ENCODE assay signal across 8 cellular contexts in the genomic region with DNA sequence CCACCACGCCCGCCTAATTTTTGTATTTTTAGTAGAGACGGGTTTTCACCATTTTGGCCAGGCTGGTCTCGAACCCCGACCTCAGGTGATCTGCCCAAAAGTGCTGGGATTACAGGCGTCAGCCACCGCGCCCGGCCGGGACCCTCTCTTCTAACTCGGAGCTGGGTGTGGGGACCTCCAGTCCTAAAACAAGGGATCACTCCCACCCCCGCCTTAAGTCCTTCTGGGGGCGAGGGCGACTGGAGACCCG. TPM values are rescaled to one million over a fixed set of nuclear protein-coding genes. Genes with fewer than 3 reads are reported as not detected.
A peak's percentile ranks its signal among the peaks of the same experiment; 100 is the strongest.
DNase-seq lines count a peak whose midpoint lies in the region; ATAC-seq, FAIRE-seq and TF ChIP-seq lines count a peak whose summit lies in the region.
"Not testable (repeated sequence)": the region's sequence is repeated elsewhere in the genome, so short reads cannot be mapped to it uniquely, and the experiment has no call there.

No MANE protein-coding gene starts in this region.

- in situ Hi-C loops in HepG2 (cut with HindIII; ENCODE audit: extremely low pct_ligation_motif_present, low pct_unique_long_range_greater_than_20kb) = not testable (repeated sequence)

- peak overlapping the region; percentile 96 for H2AK5ac ChIP-seq in trophoblast cell (ENCODE audit: low read length)

- H3K79me1 ChIP-seq in trophoblast cell (ENCODE audit: low read length) = peaks cover 37% of the 10 kb centered on the region

- not testable (repeated sequence) for DNase-seq in GM06990 (ENCODE audit: extremely low read depth, insufficient read length); SK-N-MC (ENCODE audit: low read depth, low spot score); adipocyte (ENCODE audit: low read depth); epithelial cell of prostate (ENCODE audit: low read depth, low spot score); HepG2 (ENCODE audit: low spot score); tibial nerve (ENCODE audit: low spot score in 2 of 2)
- peak in 1 of 2 donors; percentile 67 for DNase-seq in trophoblast cell

- not testable (repeated sequence) for H3K23ac ChIP-seq in trophoblast cell (ENCODE audit: low read length)

- H3K27ac ChIP-seq in SK-N-MC (peak overlapping the region; percentile 98), epithelial cell of prostate (peak overlapping the region; percentile 100), HepG2 (ENCODE audit: extremely low read length, insufficient read depth, low read length) (peak overlapping the region; percentile 97), trophoblast cell (ENCODE audit: low read depth, low read length) (peak overlapping the region; percentile 91), tibial nerve (peak overlapping the region; percentile 95 to 99 (median 98))

- H3K79me2 ChIP-seq in HepG2 (ENCODE audit: insufficient read depth, low read length) (peaks cover 52% of the 10 kb centered on the region), trophoblast cell (ENCODE audit: control insufficient read depth, insufficient read depth, low read length, poor library complexity) (peaks cover 37% of the 10 kb centered on the region)

- H4K8ac ChIP-seq in trophoblast cell (ENCODE audit: low read depth, low read length) = peak overlapping the region; percentile 80

- H3K4me1 ChIP-seq in adipocyte (ENCODE audit: control insufficient read depth, insufficient read depth, low read length) = peaks cover 50% of the 10 kb centered on the region
- H3K4me1 ChIP-seq in HepG2 (ENCODE audit: insufficient read depth, low read length) = peaks cover 64% of the 10 kb centered on the region
- H3K4me1 ChIP-seq in trophoblast cell (ENCODE audit: control insufficient read depth in 1 of 2, insufficient read depth in 2 of 2, low read length in 2 of 2) = peaks cover 16 to 24% of the 10 kb centered on the region in 2 experiments
- peaks cover 0 to 74% (median 43%) of the 10 kb centered on the region in 4 donors for H3K4me1 ChIP-seq in tibial nerve

- H3K4ac ChIP-seq in trophoblast cell (ENCODE audit: low read depth, low read length) = peak overlapping the region; percentile 89

- peaks cover 43% of the 10 kb centered on the region for H4K20me1 ChIP-seq in HepG2 (ENCODE audit: insufficient read depth, low read length)

- H3K9me3 ChIP-seq in SK-N-MC (ENCODE audit: low read depth, low read length); adipocyte (ENCODE audit: control insufficient read depth, low read length); HepG2 (ENCODE audit: low read length); trophoblast cell (ENCODE audit: insufficient read depth, low read depth, low read length); tibial nerve: not testable (repeated sequence)

- H4K91ac ChIP-seq in trophoblast cell (ENCODE audit: low read depth, low read length) = peak overlapping the region; percentile 93

- H2BK5ac ChIP-seq in trophoblast cell (ENCODE audit: low read depth, low read length, poor library complexity) = peak overlapping the region; percentile 97

- H3K4me3 ChIP-seq in GM06990 (replicated peaks; ENCODE audit: low read depth, low read length) = peak overlapping the region; percentile 89
- peak overlapping the region; percentile 96 for H3K4me3 ChIP-seq in SK-N-MC
- H3K4me3 ChIP-seq in adipocyte (ENCODE audit: low read length) = peak overlapping the region; percentile 91
- peak overlapping the region; percentile 81 to 93 (median 93) for H3K4me3 ChIP-seq in HepG2 (replicated peaks in 1 of 3; ENCODE audit: insufficient read depth in 1 of 3, low read depth in 2 of 3, low read length in 3 of 3)
- H3K4me3 ChIP-seq in trophoblast cell (ENCODE audit: low read depth, low read length) = peak overlapping the region; percentile 84
- peak overlapping the region; percentile 58 to 77 (median 71) for H3K4me3 ChIP-seq in tibial nerve

- H3K14ac ChIP-seq in trophoblast cell (ENCODE audit: low read length) = peak overlapping the region; percentile 96

- CTCF ChIA-PET in HepG2 (lab: Yijun Ruan, JAX; ENCODE audit: low intra/inter-chr PET ratio, low total read pairs) = not testable (repeated sequence)

- H3K36me3 ChIP-seq in GM06990 (ENCODE audit: control insufficient read depth, insufficient read depth, low read length); tibial nerve: not testable (repeated sequence)
- H3K36me3 ChIP-seq in SK-N-MC (ENCODE audit: insufficient read depth, low read length) (peaks cover 42% of the 10 kb centered on the region), adipocyte (ENCODE audit: control insufficient read depth, insufficient read depth, low read length, severe bottlenecking) (peaks cover 24% of the 10 kb centered on the region), HepG2 (replicated peaks in 1 of 2; ENCODE audit: control insufficient read depth in 1 of 2, insufficient read depth in 2 of 2, low read length in 2 of 2) (peaks cover 5 to 16% of the 10 kb centered on the region in 2 experiments; a peak in 4 of 5 replicates), trophoblast cell (ENCODE audit: control insufficient read depth in 1 of 2, insufficient read depth in 2 of 2, low read length in 2 of 2) (peaks cover 14 to 22% of the 10 kb centered on the region in 2 experiments)

- H3K18ac ChIP-seq in trophoblast cell (ENCODE audit: low read length) = peak overlapping the region; percentile 96

- H2BK12ac ChIP-seq in trophoblast cell (ENCODE audit: low read length) = peak overlapping the region; percentile 76

- TF ChIP-seq CTCF in GM06990 (IDR thresholded peaks at IDR 0.05; ENCODE audit: insufficient read depth, low read length, poor library complexity, severe bottlenecking); HepG2 (CRISPR knock-in tag; IDR thresholded peaks at IDR 0.05); tibial nerve (IDR thresholded peaks at IDR 0.05): not testable (repeated sequence)

- H4K12ac ChIP-seq in trophoblast cell (ENCODE audit: low read depth, low read length) = peak overlapping the region; percentile 43

- TF ChIP-seq RAD21 in HepG2 (CRISPR knock-in tag; IDR thresholded peaks at IDR 0.05) = peak; percentile 45; the same call in 1 of the 2 replicates

- FAIRE-seq in HepG2 (lab: Jason Lieb, UNC) = not testable (repeated sequence)

- POLR2A ChIA-PET in HepG2 (lab: Yijun Ruan, JAX) = interaction anchor here (1.2 to 2.5 kb wide), 6 partner anchors 23 to 254 kb away, joined by 3 to 8 read pairs (median 4); a partner anchor contains a TSS

- H3K9ac ChIP-seq in SK-N-MC (ENCODE audit: insufficient read length) (peak overlapping the region; percentile 98), adipocyte (ENCODE audit: low read length) (peak overlapping the region; percentile 96), HepG2 (ENCODE audit: insufficient read depth, low read depth, low read length) (peak overlapping the region; percentile 98), trophoblast cell (ENCODE audit: low read length) (peak overlapping the region; percentile 95)

- not testable (repeated sequence) for BruUV-seq in HepG2 (replicated peaks; lab: Mats Ljungman, UMichigan)

- 0% methylated on average over 3 of the region's 15 CpGs for WGBS in HepG2 (ENCODE audit: low lambda C conversion rate)
- no CpG with 5 or more reads among the region's 15 CpGs for WGBS in trophoblast cell (ENCODE audit: extremely low coverage, insufficient coverage, insufficient read length)
- WGBS in tibial nerve, 2 donors = 0 to 1% methylated on average over 11 to 14 of the region's 15 CpGs

- H3K4me2 ChIP-seq in HepG2 (ENCODE audit: low read depth, low read length) = peak overlapping the region; percentile 86
- peak overlapping the region; percentile 72 for H3K4me2 ChIP-seq in trophoblast cell (ENCODE audit: low read length)

- peak overlapping the region; percentile 95 for H2BK120ac ChIP-seq in trophoblast cell (ENCODE audit: insufficient read depth, low read length, poor library complexity)

- not testable (repeated sequence) for TF ChIP-seq POLR2A in HepG2 (IDR thresholded peaks at IDR 0.05; ENCODE audit: insufficient read depth in 1 of 2, low read depth in 2 of 2, low read length in 2 of 2); tibial nerve (IDR thresholded peaks at IDR 0.05)

- not testable (repeated sequence) for TF ChIP-seq EP300 in HepG2 (IDR thresholded peaks at IDR 0.05; ENCODE audit: low read depth in 2 of 2, low read length in 2 of 2); HepG2 (CRISPR knock-in tag; IDR thresholded peaks at IDR 0.05; ENCODE audit: borderline replicate concordance); tibial nerve (IDR thresholded peaks at IDR 0.05)

- not testable (repeated sequence) for H3K27me3 ChIP-seq in GM06990 (replicated peaks; ENCODE audit: control insufficient read depth, insufficient read depth, low read length); adipocyte (replicated peaks; ENCODE audit: control insufficient read depth, insufficient read depth, low read length); HepG2 (ENCODE audit: control insufficient read depth in 1 of 2, insufficient read depth in 2 of 2, low read length in 2 of 2); trophoblast cell (ENCODE audit: insufficient read depth, low read length); tibial nerve

- ATAC-seq in HG03139 (IDR thresholded peaks at IDR 0.05; ENCODE audit: unreplicated experiment) = peak; percentile 2
- ATAC-seq in HepG2 = not testable (repeated sequence)

- H2AFZ ChIP-seq in HepG2 (ENCODE audit: low read length) = not testable (repeated sequence)
- peak overlapping the region; percentile 26 for H2AFZ ChIP-seq in trophoblast cell (ENCODE audit: insufficient read depth, low read length, poor library complexity)

- intact Hi-C loops in HepG2 (cut with micrococcal nuclease; ENCODE audit: unreplicated experiment) = not testable (repeated sequence)

RNA-seq across cellular contexts. Expression of a gene that starts 0.7 kb away (rescaled TPM):
- total RNA-seq in HepG2 (2016; rRNA removed; fragmentation: Illumina TruSeq; extraction: Trizol) (24.0 and 51.6 TPM in 2 replicates), tibial nerve (10 to 100 TPM; 22.6 to 45.6 (median 35.7) TPM)
- 18.8 and 19.8 TPM in 2 replicates for total RNA-seq in HepG2 (2016; cell fraction: cytosol; rRNA removed; fragmentation: Illumina TruSeq; extraction: Trizol; ENCODE audit: low read depth)
- 20.6 and 54.1 TPM in 2 replicates for total RNA-seq in HepG2 (2016; cell fraction: insoluble cytoplasmic fraction; rRNA removed; fragmentation: Illumina TruSeq; extraction: Trizol)
- total RNA-seq in HepG2 (2016; cell fraction: membrane; rRNA removed; fragmentation: Illumina TruSeq; extraction: Trizol) = 25.2 and 30.7 TPM in 2 replicates
- 55.9 and 71.2 TPM in 2 replicates for total RNA-seq in HepG2 (2016; cell fraction: nucleus; rRNA removed; fragmentation: Illumina TruSeq; extraction: Trizol)
- polyA plus RNA-seq in HepG2 (2011; rRNA removed) = 92.5 and 135 TPM in 2 replicates
- polyA plus RNA-seq in HepG2 (2011; cell fraction: cytosol; rRNA removed) = 45.7 and 58.8 TPM in 2 replicates
- 95.8 and 112 TPM in 2 replicates for polyA plus RNA-seq in HepG2 (2011; cell fraction: nucleus; rRNA removed)
- 45.0 and 107 TPM in 2 replicates for polyA plus RNA-seq in HepG2 (2012)
- 3.2 and 4.4 TPM in 2 replicates for polyA plus RNA-seq in HepG2 (2016; cell fraction: cytosol; fragmentation: Illumina TruSeq; extraction: Trizol; ENCODE audit: low read depth)
- 11.3 and 19.1 TPM in 2 replicates for polyA plus RNA-seq in HepG2 (2016; cell fraction: insoluble cytoplasmic fraction; fragmentation: Illumina TruSeq; extraction: Trizol; ENCODE audit: low read depth)
- 6.6 and 7.9 TPM in 2 replicates for polyA plus RNA-seq in HepG2 (2016; cell fraction: membrane; fragmentation: Illumina TruSeq; extraction: Trizol; ENCODE audit: low read depth)
- polyA plus RNA-seq in HepG2 (2016; cell fraction: nucleus; fragmentation: Illumina TruSeq; extraction: Trizol; ENCODE audit: insufficient read depth, low read depth) = 79.1 and 81.9 TPM in 2 replicates
- 183 and 246 TPM in 2 replicates for polyA minus RNA-seq in HepG2 (2011; rRNA and poly(A)+ RNA removed; ENCODE audit: low replicate concordance)
- 98.4 and 116 TPM in 2 replicates for polyA minus RNA-seq in HepG2 (2011; cell fraction: cytosol; rRNA and poly(A)+ RNA removed)
- 110 and 155 TPM in 2 replicates for polyA minus RNA-seq in HepG2 (2011; cell fraction: nucleus; rRNA and poly(A)+ RNA removed)
- 105 and 112 TPM in 2 replicates for polyA plus RNA-seq in trophoblast cell (2013)
